8 cellular contexts compared by ENCODE assay signal in the genomic region with DNA sequence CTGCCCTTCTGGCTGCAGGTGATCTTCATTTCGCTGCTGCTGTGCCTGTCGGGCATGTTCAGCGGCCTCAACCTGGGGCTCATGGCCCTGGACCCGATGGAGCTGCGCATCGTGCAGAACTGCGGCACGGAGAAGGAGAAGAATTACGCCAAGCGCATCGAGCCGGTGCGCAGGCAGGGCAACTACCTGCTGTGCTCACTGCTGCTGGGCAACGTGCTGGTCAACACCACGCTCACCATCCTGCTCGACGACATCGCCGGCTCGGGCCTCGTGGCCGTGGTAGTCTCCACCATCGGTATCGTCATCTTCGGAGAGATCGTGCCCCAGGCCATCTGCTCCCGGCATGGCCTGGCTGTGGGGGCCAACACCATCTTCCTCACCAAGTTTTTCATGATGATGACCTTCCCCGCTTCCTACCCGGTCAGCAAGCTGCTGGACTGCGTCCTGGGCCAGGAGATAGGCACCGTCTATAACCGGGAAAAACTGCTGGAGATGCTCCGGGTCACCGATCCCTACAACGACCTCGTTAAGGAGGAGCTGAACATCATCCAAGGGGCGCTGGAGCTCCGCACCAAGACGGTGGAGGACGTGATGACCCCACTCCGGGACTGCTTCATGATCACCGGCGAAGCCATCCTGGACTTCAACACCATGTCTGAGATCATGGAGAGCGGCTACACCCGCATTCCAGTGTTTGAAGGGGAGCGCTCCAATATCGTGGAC. TPM values are rescaled to one million over a fixed set of nuclear protein-coding genes. Genes with fewer than 3 reads are reported as not detected.
A peak's percentile ranks its signal among the peaks of the same experiment; 100 is the strongest.
DNase-seq lines count a peak whose midpoint lies in the region; ATAC-seq and TF ChIP-seq lines count a peak whose summit lies in the region.

No MANE protein-coding gene starts in this region.

- ATAC-seq in HG03159 (IDR thresholded peaks at IDR 0.05; ENCODE audit: unreplicated experiment), result no peak

- peak; percentile 13 for DNase-seq in RWPE1 (ENCODE audit: low spot score)
- peak; percentile 63 for DNase-seq in ecto neural progenitor cell (ENCODE audit: low spot score)
- DNase-seq in mucosa of gallbladder (ENCODE audit: low spot score), result peak; percentile 20
- peak in 1 of 2 donors; percentile 87 for DNase-seq in vagina (ENCODE audit: extremely low spot score in 2 of 2)
- no peak for DNase-seq in ureter (ENCODE audit: low spot score)
- DNase-seq in LoVo (ENCODE audit: low spot score), result no peak

- CTCF ChIA-PET in RWPE1 (lab: Yijun Ruan, JAX), result interaction anchor here (0.7 to 2.7 kb wide), 2 partner anchors 148 to 323 kb away, joined by 4 to 86 read pairs; no protein-coding TSS in a partner anchor

- peak overlapping the region; percentile 88; the same call in 1 of the 2 replicates for H3K27ac ChIP-seq in RWPE1
- H3K27ac ChIP-seq in vagina, result peak overlapping the region; percentile 99

- POLR2A ChIA-PET in RWPE1 (lab: Yijun Ruan, JAX; ENCODE audit: low non-redundant PET), result interaction anchor here (0.6 kb wide), 1 partner anchor 83 kb away, joined by 4 read pairs; no protein-coding TSS in a partner anchor

- H3K36me3 ChIP-seq in vagina, result no peaks in the 10 kb centered on the region

- no peaks in the 10 kb centered on the region for H3K9me3 ChIP-seq in vagina

- H3K4me1 ChIP-seq in vagina, result peaks cover 54% of the 10 kb centered on the region

- no peaks in the 10 kb centered on the region for H3K27me3 ChIP-seq in vagina

- no peak for TF ChIP-seq POLR2A in vagina (IDR thresholded peaks at IDR 0.05)

- TF ChIP-seq CTCF in GM12875 (IDR thresholded peaks at IDR 0.05; ENCODE audit: borderline replicate concordance, insufficient read depth, low read depth, low read length) (no peak), RWPE1 (conservative IDR thresholded peaks at IDR 0.05; ENCODE audit: low read depth) (no peak), vagina (IDR thresholded peaks at IDR 0.05) (no peak)

- H3K4me3 ChIP-seq in GM12875 (ENCODE audit: low read depth, low read length) (peak overlapping the region; percentile 95), vagina (peak overlapping the region; percentile 83 to 85)

- intact Hi-C loops in vagina (cut with DNase I), result loop anchor here (2.0 kb wide), 1 partner anchor 325 kb away; a partner anchor contains a TSS

RNA-seq across cellular contexts. Expression of a gene that starts 1.3 kb away (rescaled TPM):
- total RNA-seq in mucosa of gallbladder (33.0 TPM), vagina (9.6 TPM), ureter (12.7 TPM)

RNA-seq across cellular contexts. Expression of a gene that starts 50.1 kb away (rescaled TPM):
- total RNA-seq in mucosa of gallbladder (5.4 TPM), vagina (3.2 TPM), ureter (0.29 TPM)

Comparison
In these comparisons a context has a peak if more than half of its experiments do, and no peak if none do; other contexts are left out.
1. DNase-seq: peak in RWPE1 (single experiment), ecto neural progenitor cell (single experiment) and mucosa of gallbladder (single experiment); none in ureter (single experiment) and LoVo (single experiment).